ENCODE assay signal across 27 cellular contexts in the genomic region with DNA sequence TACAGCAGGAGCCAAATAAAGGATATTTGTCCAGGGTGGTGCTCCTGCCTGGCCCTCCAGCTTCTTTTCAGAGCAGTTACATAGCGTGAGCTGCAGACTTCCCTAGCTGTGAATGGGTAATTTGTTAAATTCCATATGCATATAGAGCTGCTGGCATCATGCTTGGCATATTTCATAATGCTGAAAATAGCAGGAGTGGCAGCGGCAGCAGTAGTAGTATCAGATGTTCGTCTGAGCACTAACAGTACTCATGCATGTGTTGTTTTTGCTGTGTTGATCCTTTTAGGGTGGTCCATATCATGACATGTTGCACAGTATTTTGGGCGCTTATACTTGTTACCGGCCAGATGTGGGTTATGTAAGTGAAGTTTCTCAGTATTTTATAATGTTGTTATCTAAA. TPM values are rescaled to one million over a fixed set of nuclear protein-coding genes. Genes with fewer than 3 reads are reported as not detected.
DNase-seq lines count a peak whose midpoint lies in the region; ATAC-seq, FAIRE-seq and TF ChIP-seq lines count a peak whose summit lies in the region.
"Had no signal": no experiment of that assay in that cellular context is flagged by ENCODE, and none has a peak within 500 bp of the region (broad histone marks: within the 10 kb centered on the region; RNA-seq: fewer than 3 reads in every experiment).

No MANE protein-coding gene starts in this region.

- ATAC-seq in psoas muscle (peak; percentile 69 to 89 (median 82)), HG03520 (IDR thresholded peaks at IDR 0.05; ENCODE audit: unreplicated experiment) (no peak)
- ATAC-seq: CD8-positive, alpha-beta T cell; K562; Panc1 had no signal

- H3K9ac ChIP-seq in kidney (ENCODE audit: low read length in 2 of 2): no peak overlapping the region

- H3K4me1 ChIP-seq in left ventricle myocardium inferior: peaks cover 12% of the 10 kb centered on the region
- H3K4me1 ChIP-seq in psoas muscle: peaks cover 34% of the 10 kb centered on the region
- peaks cover 0 to 2% of the 10 kb centered on the region in 2 donors for H3K4me1 ChIP-seq in kidney (ENCODE audit: control insufficient read depth in 1 of 2, insufficient read depth in 1 of 2, low read depth in 1 of 2, low read length in 2 of 2)
- H3K4me1 ChIP-seq: HAP-1 had no signal

- H3K9me3 ChIP-seq in left ventricle myocardium inferior (replicated peaks) (no peaks in the 10 kb centered on the region), psoas muscle (no peaks in the 10 kb centered on the region), kidney (ENCODE audit: control insufficient read depth in 1 of 2, low read length in 2 of 2) (no peaks in the 10 kb centered on the region)
- H3K9me3 ChIP-seq: Caco-2, HAP-1 had no signal

- H3K27ac Mint-ChIP-seq in brain: peak overlapping the region in 4 of 5 experiments; percentile 6 to 76 (median 7)
- H3K27ac Mint-ChIP-seq: B cell, HFFc6 had no signal

- no peaks in the 10 kb centered on the region for H3K9me3 Mint-ChIP-seq in brain
- H3K9me3 Mint-ChIP-seq: CD8-positive, alpha-beta T cell; HFFc6 had no signal

- 36 to 59% (median 40%) methylated on average over 5 of the region's 5 CpGs for WGBS in psoas muscle, 3 donors

- H3K4me3 ChIP-seq in left ventricle myocardium inferior (no peak overlapping the region), psoas muscle (no peak overlapping the region), kidney (ENCODE audit: low read length in 2 of 2) (no peak overlapping the region)
- H3K4me3 ChIP-seq: HAP-1, K562, SK-N-MC had no signal

- no peaks in the 10 kb centered on the region for H3K27me3 Mint-ChIP-seq in brain
- H3K27me3 Mint-ChIP-seq: B cell had no signal

- no peaks in the 10 kb centered on the region for H3K4me1 Mint-ChIP-seq in brain

- H3K27ac ChIP-seq in left ventricle myocardium inferior (replicated peaks) (peak overlapping the region; percentile 22), psoas muscle (peak overlapping the region; percentile 58), kidney (ENCODE audit: low read depth in 2 of 2, low read length in 2 of 2) (no peak overlapping the region)
- H3K27ac ChIP-seq: C4-2B, RWPE1, SK-N-MC had no signal

- TF ChIP-seq CTCF in brain (conservative IDR thresholded peaks at IDR 0.05): no peak
- TF ChIP-seq CTCF in left ventricle myocardium inferior (IDR thresholded peaks at IDR 0.05; ENCODE audit: borderline replicate concordance): no peak
- TF ChIP-seq CTCF in psoas muscle (IDR thresholded peaks at IDR 0.05): no peak
- TF ChIP-seq CTCF in kidney (IDR thresholded peaks at IDR 0.05; ENCODE audit: borderline replicate concordance, extremely low read depth, insufficient read depth): no peak

- H3K27me3 ChIP-seq in left ventricle myocardium inferior (ENCODE audit: low read depth) (no peaks in the 10 kb centered on the region), psoas muscle (ENCODE audit: insufficient read depth in 3 of 3, low read length in 2 of 3) (no peaks in the 10 kb centered on the region)

- peak overlapping the region in 1 of 5 experiments; percentile 2 for H3K4me3 Mint-ChIP-seq in brain
- H3K4me3 Mint-ChIP-seq: B cell; CD8-positive, alpha-beta T cell; HFFc6 had no signal

- peaks cover 90% of the 10 kb centered on the region for H3K36me3 ChIP-seq in left ventricle myocardium inferior
- peaks cover 2 to 77% of the 10 kb centered on the region in 2 donors for H3K36me3 ChIP-seq in psoas muscle (ENCODE audit: insufficient read depth in 1 of 2, low read depth in 1 of 2)
- H3K36me3 ChIP-seq in kidney (ENCODE audit: control insufficient read depth in 1 of 2, insufficient read depth in 2 of 2, low read length in 2 of 2): peaks cover 18 to 41% of the 10 kb centered on the region in 2 donors

- no peak for DNase-seq in left ventricle myocardium inferior
- DNase-seq in psoas muscle: no peak
- peak; percentile 54 for DNase-seq in superior temporal gyrus (ENCODE audit: extremely low spot score)
- no peak for DNase-seq in activated T-cell treated with anti-CD3 and anti-CD28 coated beads, Interleukin-2, amount 50 U/mL, for 48 hours
- DNase-seq in kidney: no peak
- DNase-seq: Caco-2; CD8-positive, alpha-beta T cell; GOT3; HFFc6; MV-4-11; NCI-H1105; NCI-H146; NCI-H1930; NCI-H2227 treated with DMSO at 0.1 percent for 48 hours; NCI-H69; SIG-M5 had no signal

- intact Hi-C loops in left ventricle myocardium inferior (cut with micrococcal nuclease) (no loop called here), psoas muscle (cut with DNase I) (no loop called here), kidney (cut with DNase I) (no loop called here)

- H3K36me3 Mint-ChIP-seq in brain: peaks cover 66% of the 10 kb centered on the region

- no peak for FAIRE-seq in kidney (lab: Jason Lieb, UNC)
- FAIRE-seq: G401.6, HTR-8/SVneo, K562 had no signal

RNA-seq across cellular contexts. Expression of gene TADA2B, which starts 33.6 kb away (rescaled TPM):
- polyA plus RNA-seq in brain (ENCODE audit: insufficient read depth, low read depth, low replicate concordance) (14.1 TPM), psoas muscle (10 to 100 TPM; 21.0 to 63.3 (median 26.4) TPM), kidney (ENCODE audit: insufficient read depth, low read depth, low replicate concordance) (14.2 TPM)
- total RNA-seq in left ventricle myocardium inferior (33.7 TPM), psoas muscle (10 to 100 TPM; 43.0 to 70.3 (median 54.7) TPM), kidney (30.5 TPM)

RNA-seq across cellular contexts. Expression of gene GRPEL1, which starts 58.3 kb away (rescaled TPM):
- polyA plus RNA-seq in brain (ENCODE audit: insufficient read depth, low read depth, low replicate concordance) (34.2 TPM), psoas muscle (100 to 1,000 TPM in 1 of 3 donors, 10 to 100 TPM in 2; 43.4 to 151 (median 58.3) TPM), kidney (ENCODE audit: insufficient read depth, low read depth, low replicate concordance) (84.9 TPM)
- total RNA-seq in left ventricle myocardium inferior (58.2 TPM), psoas muscle (10 to 100 TPM; 41.4 to 66.1 (median 57.8) TPM), kidney (27.4 TPM)

Comparison
In these comparisons a context has a peak if more than half of its experiments do, and no peak if none do; other contexts are left out.
1. H3K27ac ChIP-seq: peak in left ventricle myocardium inferior (single experiment) and psoas muscle (single experiment); none in kidney (0 of 2).